ENCODE assay signal across 24 cellular contexts in genomic region chr2:139518276-139518675, GRCh38.
"Had no signal": no experiment of that assay in that cellular context is flagged by ENCODE, and none has a peak within 500 bp of the region (broad histone marks: within the 10 kb centered on the region; RNA-seq: fewer than 3 reads in every experiment).

No MANE protein-coding gene starts in this region.

- DNase-seq: activated B cell treated with CpG ODN at 0.5 μM for 24 hours; activated CD4-positive, alpha-beta T cell treated with anti-CD3 and anti-CD28 coated beads for 48 hours; activated CD4-positive, alpha-beta T cell treated with anti-CD3 and anti-CD28 coated beads, Interleukin-2, amount 50 U/mL, for 1 hour; activated CD4-positive, alpha-beta T cell treated with anti-CD3 and anti-CD28 coated beads, Interleukin-2, amount 50 U/mL, for 48 hours; activated CD8-positive, alpha-beta memory T cell treated with anti-CD3 and anti-CD28 coated beads for 24 hours; activated CD8-positive, alpha-beta T cell treated with anti-CD3 and anti-CD28 coated beads for 36 hours; activated effector memory CD4-positive, alpha-beta T cell treated with Interleukin-2 at 50 U/mL for 16 hours; activated gamma-delta T cell treated with Interleukin-2 at 50 U/mL for 16 hours; activated naive CD4-positive, alpha-beta T cell treated with anti-CD3 and anti-CD28 coated beads, Interleukin-2, amount 50 U/mL, for 16 hours; activated naive CD4-positive, alpha-beta T cell treated with Interleukin-2 at 50 U/mL for 16 hours; activated T-cell treated with anti-CD3 and anti-CD28 coated beads, Interleukin-2, amount 50 U/mL, for 4 hours; amniotic stem cell; brain microvascular endothelial cell; colonic mucosa; effector CD8-positive, alpha-beta T cell; esophagus squamous epithelium; foreskin melanocyte; heart right ventricle; T-helper 17 cell; T1000; WERI-Rb-1 had no signal

- ATAC-seq: activated CD4-positive, CD25-positive, alpha-beta regulatory T cell treated with anti-CD3 and anti-CD28 coated beads, Interleukin-2, amount 50 U/mL, for 24 hours; activated CD8-positive, alpha-beta T cell treated with anti-CD3 and anti-CD28 coated beads for 36 hours; activated T-cell treated with anti-CD3 and anti-CD28 coated beads, Interleukin-2, amount 50 U/mL, for 4 hours; activated T-helper 17 cell treated with anti-CD3 and anti-CD28 coated beads, Interleukin-2, amount 50 U/mL, for 72 hours; gastroesophageal sphincter; heart right ventricle; T-helper 17 cell had no signal
